ENCODE assay signal across 35 cellular contexts in the genomic region with DNA sequence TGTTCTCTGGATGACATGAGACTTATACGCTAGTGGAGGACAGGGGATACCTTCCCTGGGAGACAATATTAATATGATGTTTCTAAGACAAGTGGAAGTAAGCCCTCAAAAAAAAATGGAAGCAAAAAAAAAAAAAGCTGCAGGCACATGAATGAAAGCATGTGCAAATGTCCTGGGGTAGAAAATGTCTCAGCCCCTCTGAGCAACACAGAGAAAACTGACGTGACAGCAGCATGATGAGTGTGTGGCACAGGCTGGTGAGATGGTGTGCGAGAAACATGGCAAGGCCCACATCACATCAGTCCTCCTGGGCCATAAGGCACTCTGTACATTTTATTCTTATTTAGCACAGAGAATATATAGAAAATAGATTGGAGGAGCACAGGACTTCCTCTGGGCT.
A peak's percentile ranks its signal among the peaks of the same experiment; 100 is the strongest.
DNase-seq lines count a peak whose midpoint lies in the region; ATAC-seq, FAIRE-seq and TF ChIP-seq lines count a peak whose summit lies in the region.
"Had no signal": no experiment of that assay in that cellular context is flagged by ENCODE, and none has a peak within 500 bp of the region (broad histone marks: within the 10 kb centered on the region; RNA-seq: fewer than 3 reads in every experiment).

No MANE protein-coding gene starts in this region.

- no peaks in the 10 kb centered on the region for H3K4me1 Mint-ChIP-seq in activated CD4-positive, alpha-beta T cell treated with anti-CD3 and anti-CD28 coated beads, Interleukin-2, amount 10 ng/mL, durations not matched to agents 24 days and 14 days
- no peaks in the 10 kb centered on the region for H3K4me1 Mint-ChIP-seq in activated CD4-positive, alpha-beta T cell treated with anti-CD3 and anti-CD28 coated beads, Interleukin-2, amount 10 ng/mL, durations not matched to agents 7 days and 5 days
- H3K4me1 Mint-ChIP-seq in activated naive CD4-positive, alpha-beta T cell treated with anti-CD3 and anti-CD28 coated beads for 36 hours (ENCODE audit: low read depth), result no peaks in the 10 kb centered on the region
- H3K4me1 Mint-ChIP-seq: B cell; CD14-positive monocyte; CD4-positive, alpha-beta memory T cell; CD4-positive, CD25-positive, alpha-beta regulatory T cell; CD8-positive, alpha-beta memory T cell had no signal

- H4K20me1 ChIP-seq in K562 (replicated peaks; ENCODE audit: control insufficient read depth, insufficient read depth, low read length), result no peaks in the 10 kb centered on the region
- H4K20me1 ChIP-seq: BLaER1; BLaER1 treated with 17β-estradiol and CSF1 and Interleukin-3, amounts not matched to agents 10 nM and 100 nM had no signal

- no peak overlapping the region for H3K4me3 Mint-ChIP-seq in activated CD4-positive, alpha-beta T cell treated with anti-CD3 and anti-CD28 coated beads, Interleukin-2, amount 10 ng/mL, durations not matched to agents 24 days and 14 days
- no peak overlapping the region for H3K4me3 Mint-ChIP-seq in activated CD4-positive, alpha-beta T cell treated with anti-CD3 and anti-CD28 coated beads, Interleukin-2, amount 10 ng/mL, durations not matched to agents 7 days and 5 days
- no peak overlapping the region for H3K4me3 Mint-ChIP-seq in activated naive CD4-positive, alpha-beta T cell treated with anti-CD3 and anti-CD28 coated beads for 36 hours
- H3K4me3 Mint-ChIP-seq: B cell; CD14-positive monocyte; CD4-positive, alpha-beta memory T cell; CD4-positive, alpha-beta T cell; CD4-positive, CD25-positive, alpha-beta regulatory T cell; CD8-positive, alpha-beta memory T cell; CD8-positive, alpha-beta T cell had no signal

- no peak for TF ChIP-seq RAD21 in K562 (CRISPR knock-in tag; conservative IDR thresholded peaks at IDR 0.05 in 1 of 2, IDR thresholded peaks at IDR 0.05 in 1 of 2)

- intact Hi-C loops in activated CD4-positive, alpha-beta T cell treated with anti-CD3 and anti-CD28 coated beads, Interleukin-2, amount 10 ng/mL, durations not matched to agents 24 days and 14 days (cut with micrococcal nuclease), result no loop called here
- intact Hi-C loops in activated naive CD4-positive, alpha-beta T cell treated with anti-CD3 and anti-CD28 coated beads for 36 hours (cut with micrococcal nuclease), result no loop called here
- intact Hi-C loops in K562 (cut with micrococcal nuclease), result no loop called here

- peak; percentile 7 for DNase-seq in activated CD4-positive, alpha-beta T cell treated with anti-CD3 and anti-CD28 coated beads, Interleukin-2, amount 10 ng/mL, durations not matched to agents 24 days and 14 days
- DNase-seq in activated CD4-positive, alpha-beta T cell treated with anti-CD3 and anti-CD28 coated beads, Interleukin-2, amount 10 ng/mL, durations not matched to agents 7 days and 5 days, result no peak
- no peak for DNase-seq in activated naive CD4-positive, alpha-beta T cell treated with anti-CD3 and anti-CD28 coated beads for 36 hours
- no peak for DNase-seq in activated naive CD4-positive, alpha-beta T cell treated with Interleukin-2 at 50 U/mL for 16 hours
- DNase-seq in K562 (ENCODE audit: extremely low read depth in 1 of 4, low spot score in 3 of 4) (no peak), NCI-H345 treated with DMSO at 0.1 percent for 48 hours (lab: John Stamatoyannopoulos, UW; ENCODE audit: unreplicated experiment) (no peak)
- DNase-seq: 8988T; ACHN; AML-193; BE2C; C1 segment of cervical spinal cord; Caco-2; CD4-positive, alpha-beta memory T cell; CD4-positive, alpha-beta T cell; CD4-positive, CD25-positive, alpha-beta regulatory T cell; CD8-positive, alpha-beta memory T cell; CD8-positive, alpha-beta T cell; COR-L47; DMS 273 treated with DMSO at 0.1 percent for 48 hours; DMS53; DMS79; DMS79 treated with DMSO at 0.1 percent for 48 hours; DND-41; EL had no signal

- CTCF ChIA-PET in activated CD4-positive, alpha-beta T cell treated with anti-CD3 and anti-CD28 coated beads, Interleukin-2, amount 10 ng/mL, durations not matched to agents 7 days and 5 days (lab: Charles Lee), result no interaction called here
- CTCF ChIA-PET in activated naive CD4-positive, alpha-beta T cell treated with anti-CD3 and anti-CD28 coated beads for 36 hours (lab: Charles Lee), result no interaction called here
- CTCF ChIA-PET in HEK293 (lab: Yijun Ruan, JAX), result no interaction called here
- CTCF ChIA-PET in K562 (lab: Yijun Ruan, JAX; ENCODE audit: low intra/inter-chr PET ratio), result no interaction called here

- H3K27me3 Mint-ChIP-seq in activated CD4-positive, alpha-beta T cell treated with anti-CD3 and anti-CD28 coated beads, Interleukin-2, amount 10 ng/mL, durations not matched to agents 24 days and 14 days, result no peaks in the 10 kb centered on the region
- H3K27me3 Mint-ChIP-seq in activated CD4-positive, alpha-beta T cell treated with anti-CD3 and anti-CD28 coated beads, Interleukin-2, amount 10 ng/mL, durations not matched to agents 7 days and 5 days, result no peaks in the 10 kb centered on the region
- H3K27me3 Mint-ChIP-seq in activated naive CD4-positive, alpha-beta T cell treated with anti-CD3 and anti-CD28 coated beads for 36 hours (ENCODE audit: low read depth), result peaks cover 7% of the 10 kb centered on the region
- H3K27me3 Mint-ChIP-seq: B cell; CD4-positive, CD25-positive, alpha-beta regulatory T cell; CD8-positive, alpha-beta memory T cell had no signal

- H3K4me2 ChIP-seq in K562 (ENCODE audit: insufficient read depth, low read length), result no peak overlapping the region
- H3K4me2 ChIP-seq: A549; BLaER1; BLaER1 treated with 17β-estradiol and CSF1 and Interleukin-3, amounts not matched to agents 10 nM and 100 nM had no signal

- TF ChIP-seq CTCF in HEK293 (tag by site-specific recombination; IDR thresholded peaks at IDR 0.05) (no peak), K562 (IDR thresholded peaks at IDR 0.05 in 2 of 3, conservative IDR thresholded peaks at IDR 0.05 in 1 of 3; ENCODE audit: insufficient read depth in 2 of 3, low read depth in 1 of 3, low read length in 3 of 3) (no peak)

- no peak overlapping the region for H3K27ac Mint-ChIP-seq in activated CD4-positive, alpha-beta T cell treated with anti-CD3 and anti-CD28 coated beads, Interleukin-2, amount 10 ng/mL, durations not matched to agents 24 days and 14 days
- no peak overlapping the region for H3K27ac Mint-ChIP-seq in activated CD4-positive, alpha-beta T cell treated with anti-CD3 and anti-CD28 coated beads, Interleukin-2, amount 10 ng/mL, durations not matched to agents 7 days and 5 days
- H3K27ac Mint-ChIP-seq in activated naive CD4-positive, alpha-beta T cell treated with anti-CD3 and anti-CD28 coated beads for 36 hours, result peak overlapping the region; percentile 20
- H3K27ac Mint-ChIP-seq: B cell; CD14-positive monocyte; CD4-positive, alpha-beta memory T cell; CD4-positive, alpha-beta T cell; CD4-positive, CD25-positive, alpha-beta regulatory T cell; CD8-positive, alpha-beta T cell had no signal

- H3K27ac ChIP-seq in HEK293 (ENCODE audit: extremely low read depth, low read depth, low read length) (no peak overlapping the region), K562 (ENCODE audit: extremely low read depth, low read depth, low read length) (no peak overlapping the region)
- H3K27ac ChIP-seq: 22Rv1; A549; BLaER1; BLaER1 treated with 17β-estradiol and CSF1 and Interleukin-3, amounts not matched to agents 10 nM and 100 nM; C4-2B had no signal

- no peaks in the 10 kb centered on the region for H3K36me3 Mint-ChIP-seq in activated CD4-positive, alpha-beta T cell treated with anti-CD3 and anti-CD28 coated beads, Interleukin-2, amount 10 ng/mL, durations not matched to agents 24 days and 14 days (ENCODE audit: low read depth)
- no peaks in the 10 kb centered on the region for H3K36me3 Mint-ChIP-seq in activated CD4-positive, alpha-beta T cell treated with anti-CD3 and anti-CD28 coated beads, Interleukin-2, amount 10 ng/mL, durations not matched to agents 7 days and 5 days (ENCODE audit: low read depth)
- H3K36me3 Mint-ChIP-seq in activated naive CD4-positive, alpha-beta T cell treated with anti-CD3 and anti-CD28 coated beads for 36 hours (ENCODE audit: low read depth), result no peaks in the 10 kb centered on the region
- H3K36me3 Mint-ChIP-seq: CD14-positive monocyte; CD4-positive, alpha-beta memory T cell; CD4-positive, CD25-positive, alpha-beta regulatory T cell; CD8-positive, alpha-beta memory T cell; CD8-positive, alpha-beta T cell had no signal

- H3K9me1 ChIP-seq in K562 (ENCODE audit: control insufficient read depth, insufficient read depth, low read length), result no peaks in the 10 kb centered on the region

- POLR2A ChIA-PET in activated CD4-positive, alpha-beta T cell treated with anti-CD3 and anti-CD28 coated beads, Interleukin-2, amount 10 ng/mL, durations not matched to agents 7 days and 5 days (lab: Charles Lee), result no interaction called here
- POLR2A ChIA-PET in HEK293 (lab: Yijun Ruan, JAX) (no interaction called here), K562 (lab: Yijun Ruan, JAX) (interaction anchor here (0.6 kb wide), 1 partner anchor 401 kb away, joined by 3 read pairs; no protein-coding TSS in a partner anchor)

- FAIRE-seq in K562 (lab: Jason Lieb, UNC), result no peak
- FAIRE-seq: A204.1, A549, D721Med had no signal

- WGBS in K562 (ENCODE audit: insufficient coverage, low coverage, missing lambda C conversion rate), result 0% methylated on average over 3 of the region's 3 CpGs

- no peak for TF ChIP-seq EP300 in K562 (IDR thresholded peaks at IDR 0.05; ENCODE audit: low read length)

- H2AFZ ChIP-seq in K562 (ENCODE audit: low read depth, low read length), result no peak overlapping the region

- no peak for TF ChIP-seq POLR2A in K562 (conservative IDR thresholded peaks at IDR 0.05)

- H3K9me3 Mint-ChIP-seq in activated CD4-positive, alpha-beta T cell treated with anti-CD3 and anti-CD28 coated beads, Interleukin-2, amount 10 ng/mL, durations not matched to agents 24 days and 14 days, result no peaks in the 10 kb centered on the region
- H3K9me3 Mint-ChIP-seq in activated CD4-positive, alpha-beta T cell treated with anti-CD3 and anti-CD28 coated beads, Interleukin-2, amount 10 ng/mL, durations not matched to agents 7 days and 5 days, result no peaks in the 10 kb centered on the region
- no peaks in the 10 kb centered on the region for H3K9me3 Mint-ChIP-seq in activated naive CD4-positive, alpha-beta T cell treated with anti-CD3 and anti-CD28 coated beads for 36 hours

- no peaks in the 10 kb centered on the region for H3K36me3 ChIP-seq in HEK293 (ENCODE audit: control insufficient read depth in 2 of 2, insufficient read depth in 1 of 2, low read length in 2 of 2)
- H3K36me3 ChIP-seq in K562 (ENCODE audit: control insufficient read depth, insufficient read depth, low read length), result no peaks in the 10 kb centered on the region
- H3K36me3 ChIP-seq: BE2C; BLaER1; BLaER1 treated with 17β-estradiol and CSF1 and Interleukin-3, amounts not matched to agents 10 nM and 100 nM had no signal

- H3K9ac ChIP-seq in K562 (ENCODE audit: insufficient read depth in 1 of 2, low read depth in 2 of 2, low read length in 2 of 2), result no peak overlapping the region
- H3K9ac ChIP-seq: BLaER1; BLaER1 treated with 17β-estradiol and CSF1 and Interleukin-3, amounts not matched to agents 10 nM and 100 nM had no signal

- peaks cover 2 to 6% of the 10 kb centered on the region in 2 experiments; a peak in 2 of 5 replicates for H3K27me3 ChIP-seq in K562 (ENCODE audit: control insufficient read depth in 2 of 2, insufficient read depth in 2 of 2, low read length in 2 of 2)
- H3K27me3 ChIP-seq: BE2C; BLaER1; BLaER1 treated with 17β-estradiol and CSF1 and Interleukin-3, amounts not matched to agents 10 nM and 100 nM had no signal

- in situ Hi-C loops in K562 (cut with MboI), result no loop called here

- H3K4me3 ChIP-seq in HEK293 (ENCODE audit: low read depth, low read length), result no peak overlapping the region
- no peak overlapping the region for H3K4me3 ChIP-seq in K562
- H3K4me3 ChIP-seq: A549; BLaER1; BLaER1 treated with 17β-estradiol and CSF1 and Interleukin-3, amounts not matched to agents 10 nM and 100 nM had no signal

- BruUV-seq in K562 (replicated peaks; lab: Mats Ljungman, UMichigan), result no TSS peak

- ATAC-seq in K562 (no peak), HG02884 (IDR thresholded peaks at IDR 0.05; ENCODE audit: unreplicated experiment) (no peak)
- ATAC-seq: A549; CD8-positive, alpha-beta T cell had no signal

- H3K9me3 ChIP-seq in HEK293 (ENCODE audit: control insufficient read depth, insufficient read depth, low read depth, low read length) (no peaks in the 10 kb centered on the region), K562 (replicated peaks; ENCODE audit: control insufficient read depth, insufficient read depth, low read depth, low read length) (no peaks in the 10 kb centered on the region)
- H3K9me3 ChIP-seq: A549; BE2C; BLaER1; BLaER1 treated with 17β-estradiol and CSF1 and Interleukin-3, amounts not matched to agents 10 nM and 100 nM; Caco-2 had no signal

- H3K4me1 ChIP-seq in HEK293 (ENCODE audit: control insufficient read depth, insufficient read depth, low read length), result no peaks in the 10 kb centered on the region
- H3K4me1 ChIP-seq in K562 (replicated peaks in 1 of 2; ENCODE audit: control insufficient read depth in 2 of 2, insufficient read depth in 2 of 2, low read length in 2 of 2), result no peaks in the 10 kb centered on the region
- H3K4me1 ChIP-seq: A549, BE2C, Caco-2 had no signal

- H3K79me2 ChIP-seq in K562 (ENCODE audit: control insufficient read depth, insufficient read depth, low read length), result no peaks in the 10 kb centered on the region
